In the genomic region with DNA sequence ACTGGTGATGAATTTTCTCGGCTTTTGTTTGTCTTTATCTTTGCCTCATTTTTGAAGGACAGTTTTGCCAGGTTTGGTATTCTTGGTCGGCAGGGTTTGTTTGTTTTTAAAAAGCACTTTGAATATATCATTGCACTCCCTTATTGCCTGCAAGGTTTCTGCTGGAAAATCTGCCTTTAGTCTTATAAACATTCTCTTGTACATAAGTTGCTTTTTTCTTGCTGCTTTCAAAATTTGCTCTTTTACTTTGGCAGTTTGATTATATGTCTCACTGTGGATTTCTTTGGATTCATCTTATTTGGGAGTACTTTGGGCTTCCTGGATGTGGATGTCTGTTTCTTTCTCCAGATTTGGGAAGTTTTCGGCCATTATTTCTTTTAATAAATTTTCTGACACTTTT, we compare ENCODE assay signal across 27 cellular contexts.
"Had no signal": no experiment of that assay in that cellular context is flagged by ENCODE, and none has a peak within 500 bp of the region (broad histone marks: within the 10 kb centered on the region; RNA-seq: fewer than 3 reads in every experiment).

No MANE protein-coding gene starts in this region.

- H3K4me3 ChIP-seq: colonic mucosa, coronary artery, dorsolateral prefrontal cortex, esophagus muscularis mucosa, esophagus squamous epithelium, gastrocnemius medialis, gastroesophageal sphincter, heart left ventricle, heart right ventricle had no signal

- H3K9me3 ChIP-seq: colonic mucosa, gastrocnemius medialis had no signal

- FAIRE-seq: colon, endometrium, endothelial cell of umbilical vein, frontal cortex had no signal

- H3K4me1 ChIP-seq: colonic mucosa, esophagus muscularis mucosa, esophagus squamous epithelium, foreskin keratinocyte, gastrocnemius medialis, gastroesophageal sphincter, heart left ventricle, heart right ventricle had no signal

- H3K36me3 ChIP-seq: colonic mucosa had no signal

- DNase-seq: colonic mucosa; cortex of kidney; dermis blood vessel endothelial cell; dorsolateral prefrontal cortex; effector CD4-positive, alpha-beta T cell; effector CD8-positive, alpha-beta T cell; effector memory CD4-positive, alpha-beta T cell; effector memory CD8-positive, alpha-beta T cell; endodermal cell; erythroblast; esophagus squamous epithelium; foreskin fibroblast; foreskin keratinocyte; foreskin melanocyte; gastrocnemius medialis; glutamatergic neuron; head of caudate nucleus; heart left ventricle; heart right ventricle had no signal

- H3K27ac ChIP-seq: colonic mucosa, coronary artery, dorsolateral prefrontal cortex, epithelial cell of prostate, esophagus muscularis mucosa, esophagus squamous epithelium, foreskin keratinocyte, gastrocnemius medialis, gastroesophageal sphincter, heart left ventricle, heart right ventricle had no signal
